ENCODE assay signal across 8 cellular contexts in genomic region chr17:4161179-4161559, GRCh38. TPM values are rescaled to one million over a fixed set of nuclear protein-coding genes. Genes with fewer than 3 reads are reported as not detected.
DNase-seq lines count a peak whose midpoint lies in the region; ATAC-seq and TF ChIP-seq lines count a peak whose summit lies in the region.

No MANE protein-coding gene starts in this region.

- H3K9ac ChIP-seq in parathyroid adenoma: no peak overlapping the region

- H3K79me2 ChIP-seq in parathyroid adenoma: peaks cover under 1% of the 10 kb centered on the region

- peak overlapping the region; percentile 94 for H3K27ac ChIP-seq in parathyroid adenoma

- DNase-seq in DMS79 (lab: John Stamatoyannopoulos, UW) (peak; percentile 83), NCI-H69 (lab: John Stamatoyannopoulos, UW) (peak; percentile 3), glutamatergic neuron (no peak), G401 (ENCODE audit: low spot score) (no peak)
- DNase-seq in stimulated activated CD8-positive, alpha-beta memory T cell treated with anti-CD3 and anti-CD28 coated beads, Interleukin-4, amount 100 ng/mL, for 48 hours: no peak

- H2AFZ ChIP-seq in parathyroid adenoma: peak overlapping the region; percentile 57

- H3K4me1 ChIP-seq in parathyroid adenoma: peaks cover 25% of the 10 kb centered on the region

- H3K27ac Mint-ChIP-seq in dendritic cell treated with granulocyte-macrophage colony-stimulating factor and Interleukin-4, amounts not matched to agents 40 ng/mL and 50 ng/mL, for 4 days: peak overlapping the region; percentile 85
- H3K27ac Mint-ChIP-seq in glutamatergic neuron (ENCODE audit: unreplicated experiment): no peak overlapping the region

- in situ Hi-C loops in G401 (cut with HindIII; ENCODE audit: low sequenced_read_pairs): no loop called here

- no peaks in the 10 kb centered on the region for H3K36me3 ChIP-seq in parathyroid adenoma (ENCODE audit: control insufficient read depth, insufficient read depth, low read length)

- no peaks in the 10 kb centered on the region for H3K9me3 ChIP-seq in parathyroid adenoma (ENCODE audit: control insufficient read depth, low read length)

- no peak for ATAC-seq in GM21381 (IDR thresholded peaks at IDR 0.05; ENCODE audit: unreplicated experiment)

- H3K27me3 ChIP-seq in parathyroid adenoma (ENCODE audit: control insufficient read depth, insufficient read depth, low read length): no peaks in the 10 kb centered on the region

- H3K9me3 Mint-ChIP-seq in dendritic cell treated with granulocyte-macrophage colony-stimulating factor and Interleukin-4, amounts not matched to agents 40 ng/mL and 50 ng/mL, for 4 days: no peaks in the 10 kb centered on the region
- no peaks in the 10 kb centered on the region for H3K9me3 Mint-ChIP-seq in glutamatergic neuron (ENCODE audit: unreplicated experiment)

- peaks cover 44% of the 10 kb centered on the region for H3K4me1 Mint-ChIP-seq in dendritic cell treated with granulocyte-macrophage colony-stimulating factor and Interleukin-4, amounts not matched to agents 40 ng/mL and 50 ng/mL, for 4 days (ENCODE audit: low read depth)
- peaks cover 4% of the 10 kb centered on the region for H3K4me1 Mint-ChIP-seq in glutamatergic neuron (ENCODE audit: low read depth, unreplicated experiment)

- TF ChIP-seq CTCF in parathyroid adenoma (IDR thresholded peaks at IDR 0.05): peak; percentile 32
- no peak for TF ChIP-seq CTCF in glutamatergic neuron (IDR thresholded peaks at IDR 0.05; ENCODE audit: partially characterized antibody, unreplicated experiment)

- H3K4me3 Mint-ChIP-seq in dendritic cell treated with granulocyte-macrophage colony-stimulating factor and Interleukin-4, amounts not matched to agents 40 ng/mL and 50 ng/mL, for 4 days: no peak overlapping the region
- no peak overlapping the region for H3K4me3 Mint-ChIP-seq in glutamatergic neuron (ENCODE audit: unreplicated experiment)

- H3K36me3 Mint-ChIP-seq in dendritic cell treated with granulocyte-macrophage colony-stimulating factor and Interleukin-4, amounts not matched to agents 40 ng/mL and 50 ng/mL, for 4 days (ENCODE audit: low read depth): peaks cover 59% of the 10 kb centered on the region
- H3K36me3 Mint-ChIP-seq in glutamatergic neuron (ENCODE audit: unreplicated experiment): peaks cover 5% of the 10 kb centered on the region

- H3K27me3 Mint-ChIP-seq in dendritic cell treated with granulocyte-macrophage colony-stimulating factor and Interleukin-4, amounts not matched to agents 40 ng/mL and 50 ng/mL, for 4 days: no peaks in the 10 kb centered on the region
- H3K27me3 Mint-ChIP-seq in glutamatergic neuron (ENCODE audit: unreplicated experiment): peaks cover 9% of the 10 kb centered on the region

- peak overlapping the region; percentile 31 for H3K4me2 ChIP-seq in parathyroid adenoma (ENCODE audit: low read length)

- H3K4me3 ChIP-seq in parathyroid adenoma (ENCODE audit: low read depth, low read length): peak overlapping the region; percentile 23

- intact Hi-C loops in dendritic cell treated with granulocyte-macrophage colony-stimulating factor and Interleukin-4, amounts not matched to agents 40 ng/mL and 50 ng/mL, for 4 days (cut with micrococcal nuclease): no loop called here

RNA-seq across cellular contexts. Expression of gene CYB5D2, which starts 18.2 kb away (rescaled TPM):
- 27.2 TPM for total RNA-seq in glutamatergic neuron (ENCODE audit: unreplicated experiment)
- total RNA-seq in G401 (2014; rRNA removed; shearing (Covaris generic)): 22.2 and 33.4 TPM in 2 replicates

RNA-seq across cellular contexts. Expression of gene ZZEF1, which starts 18.3 kb away (rescaled TPM):
- 72.7 TPM for total RNA-seq in glutamatergic neuron (ENCODE audit: unreplicated experiment)
- 7.9 and 12.6 TPM in 2 replicates for total RNA-seq in G401 (2014; rRNA removed; shearing (Covaris generic))

Comparison
In these comparisons a context has a peak if more than half of its experiments do, and no peak if none do; other contexts are left out.
1. DNase-seq: peak in DMS79 (single experiment) and NCI-H69 (single experiment); none in glutamatergic neuron (single experiment), G401 (single experiment) and stimulated activated CD8-positive, alpha-beta memory T cell treated with anti-CD3 and anti-CD28 coated beads, Interleukin-4, amount 100 ng/mL, for 48 hours (single experiment).